In the genomic region with DNA sequence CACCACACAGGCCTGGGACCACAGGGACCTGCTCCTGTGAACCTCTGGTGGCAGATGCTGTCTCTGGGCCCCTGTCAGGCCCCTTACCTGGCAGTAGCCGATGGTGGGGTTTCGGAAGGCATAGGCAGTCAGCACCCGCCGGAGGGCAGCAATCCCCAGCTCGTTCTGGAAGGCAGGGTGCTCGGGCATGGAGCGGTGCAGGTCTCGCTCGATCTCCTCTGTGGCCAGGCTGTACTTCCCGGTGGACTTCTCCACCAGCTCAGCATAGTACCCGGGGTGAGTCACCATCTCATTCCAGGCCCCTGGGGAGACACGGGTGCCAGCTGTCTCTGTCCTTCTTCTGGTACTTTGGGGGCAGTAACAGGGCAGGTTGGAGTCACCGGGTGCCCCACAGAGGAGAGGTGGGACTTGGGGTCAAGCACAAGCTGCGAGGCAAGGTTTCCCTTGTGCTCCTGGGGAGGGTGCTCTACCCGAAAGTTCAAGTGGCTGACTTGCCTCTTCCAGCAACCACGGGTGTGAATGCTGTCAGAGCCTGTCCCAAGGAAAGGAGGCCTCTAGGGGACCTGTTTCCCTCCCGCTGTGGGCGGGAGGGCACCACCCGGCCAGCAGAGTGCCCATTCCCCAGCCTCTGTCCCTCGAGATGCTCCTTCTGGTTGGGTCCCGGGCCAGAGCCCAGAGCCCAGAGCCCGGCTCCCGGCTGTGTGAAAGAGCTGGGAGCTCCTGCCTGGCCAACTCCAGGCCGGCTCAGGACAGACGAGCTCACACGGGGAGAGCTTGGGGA, we compare ENCODE assay signal across 30 cellular contexts. TPM values are rescaled to one million over a fixed set of nuclear protein-coding genes. Genes with fewer than 3 reads are reported as not detected.
DNase-seq lines count a peak whose midpoint lies in the region; ATAC-seq, FAIRE-seq and TF ChIP-seq lines count a peak whose summit lies in the region.
"Had no signal": no experiment of that assay in that cellular context is flagged by ENCODE, and none has a peak within 500 bp of the region (broad histone marks: within the 10 kb centered on the region; RNA-seq: fewer than 3 reads in every experiment).

No MANE protein-coding gene starts in this region.

- ATAC-seq in Panc1 (peak; percentile 40; the same call in 1 of the 2 replicates), T-cell (replicated peaks in 1 of 4) (no peak), HG03196 (IDR thresholded peaks at IDR 0.05; ENCODE audit: unreplicated experiment) (no peak)
- ATAC-seq: activated naive CD4-positive, alpha-beta T cell treated with anti-CD3 and anti-CD28 coated beads, Interleukin-2, amount 50 U/mL, for 72 hours; effector memory CD8-positive, alpha-beta T cell; natural killer cell; PC-3; stimulated activated naive CD8-positive, alpha-beta T cell treated with anti-CD3 and anti-CD28 coated beads, Interleukin-15, amount 100 ng/mL, for 72 hours had no signal

- peaks cover 5% of the 10 kb centered on the region for H3K36me3 ChIP-seq in Panc1 (ENCODE audit: control insufficient read depth, insufficient read depth, low read length)
- H3K36me3 ChIP-seq in skeletal muscle satellite cell (ENCODE audit: insufficient read depth, low read length) = peaks cover 59% of the 10 kb centered on the region

- POLR2A ChIA-PET in Panc1 (lab: Charles Lee) (no interaction called here), T-cell (lab: Charles Lee) (no interaction called here)

- H3K27me3 ChIP-seq in Panc1 (ENCODE audit: control insufficient read depth, insufficient read depth, low read length) (no peaks in the 10 kb centered on the region), skeletal muscle satellite cell (ENCODE audit: control insufficient read depth, insufficient read depth, low read length) (no peaks in the 10 kb centered on the region)
- H3K27me3 ChIP-seq: cardiac muscle cell, hepatocyte had no signal

- no peak overlapping the region for H3K27ac ChIP-seq in Panc1 (ENCODE audit: low read length)
- H3K27ac ChIP-seq: C4-2B, cardiac muscle cell, hepatocyte, skin epidermis had no signal

- no peak overlapping the region for H3K27ac Mint-ChIP-seq in T-cell
- H3K27ac Mint-ChIP-seq: activated naive CD4-positive, alpha-beta T cell treated with anti-CD3 and anti-CD28 coated beads, Interleukin-2, amount 50 U/mL, for 72 hours; effector memory CD8-positive, alpha-beta T cell; natural killer cell; stimulated activated naive CD8-positive, alpha-beta T cell treated with anti-CD3 and anti-CD28 coated beads, Interleukin-15, amount 100 ng/mL, for 72 hours had no signal

- intact Hi-C loops in Panc1 (cut with micrococcal nuclease; ENCODE audit: unreplicated experiment) = no loop called here

- no peaks in the 10 kb centered on the region for H3K27me3 Mint-ChIP-seq in T-cell
- H3K27me3 Mint-ChIP-seq: effector memory CD8-positive, alpha-beta T cell; stimulated activated naive CD8-positive, alpha-beta T cell treated with anti-CD3 and anti-CD28 coated beads, Interleukin-15, amount 100 ng/mL, for 72 hours had no signal

- H3K4me2 ChIP-seq in skeletal muscle satellite cell (ENCODE audit: low read length) = peak overlapping the region; percentile 3
- H3K4me2 ChIP-seq: hepatocyte had no signal

- H3K4me3 Mint-ChIP-seq in T-cell = no peak overlapping the region
- H3K4me3 Mint-ChIP-seq: effector memory CD8-positive, alpha-beta T cell; natural killer cell; stimulated activated naive CD8-positive, alpha-beta T cell treated with anti-CD3 and anti-CD28 coated beads, Interleukin-15, amount 100 ng/mL, for 72 hours had no signal

- no peak for FAIRE-seq in D721Med (lab: Jason Lieb, UNC)
- FAIRE-seq: GM12891 had no signal

- peaks cover 29% of the 10 kb centered on the region for H3K36me3 Mint-ChIP-seq in T-cell

- DNase-seq in D721Med (ENCODE audit: insufficient read length, low spot score) = peak; percentile 19
- no peak for DNase-seq in Panc1 (ENCODE audit: low read depth, low spot score)
- peak; percentile 12 for DNase-seq in fibroblast of mammary gland (ENCODE audit: low read depth)
- DNase-seq in T-cell = no peak
- no peak for DNase-seq in SIG-M5 (lab: John Stamatoyannopoulos, UW)
- DNase-seq: activated CD4-positive, alpha-beta T cell treated with anti-CD3 and anti-CD28 coated beads, Interleukin-2, amount 50 U/mL, for 48 hours; Calu3; cortex of kidney; DND-41; effector memory CD8-positive, alpha-beta T cell; foreskin melanocyte; mesendoderm; natural killer cell; NCI-H146; NCI-H2171 treated with DMSO at 0.1 percent for 48 hours; NCI-H524; NK-92 treated with Interleukin-12 subunit alpha and Interleukin-12 subunit beta, amount 100 ng/mL, for 24 hours; occipital lobe; PC-3; stimulated activated CD4-positive, alpha-beta T cell treated with anti-CD3 and anti-CD28 coated beads, Interleukin-1b, Interleukin-23, amount 100 ng/mL, for 48 hours; stimulated activated CD8-positive, alpha-beta memory T cell treated with anti-CD3 and anti-CD28 coated beads, Interleukin-4, amount 100 ng/mL, for 48 hours; stimulated activated naive CD8-positive, alpha-beta T cell treated with anti-CD3 and anti-CD28 coated beads, Interleukin-15, amount 100 ng/mL, for 72 hours had no signal

- in situ Hi-C loops in Panc1 (cut with HindIII; ENCODE audit: low pct_unique_long_range_greater_than_20kb, low sequenced_read_pairs) = no loop called here

- H3K4me1 ChIP-seq in Panc1 (ENCODE audit: control insufficient read depth, insufficient read depth, low read length) (no peaks in the 10 kb centered on the region), skeletal muscle satellite cell (ENCODE audit: control insufficient read depth, insufficient read depth, low read length) (peaks cover 13% of the 10 kb centered on the region)

- H3K4me3 ChIP-seq in Panc1 (ENCODE audit: low read depth in 2 of 2, low read length in 2 of 2) (no peak overlapping the region), fibroblast of mammary gland (ENCODE audit: control insufficient read depth, low read depth, low read length) (no peak overlapping the region), skeletal muscle satellite cell (ENCODE audit: low read length) (no peak overlapping the region)
- H3K4me3 ChIP-seq: cardiac muscle cell, hepatocyte, skin epidermis had no signal

- BruUV-seq in Panc1 (replicated peaks; lab: Mats Ljungman, UMichigan) = no TSS peak

- H3K9me3 ChIP-seq in Panc1 (ENCODE audit: control insufficient read depth, insufficient read depth, low read depth, low read length) = peaks cover 6% of the 10 kb centered on the region; the same call in 1 of the 2 replicates
- H3K9me3 ChIP-seq in skeletal muscle satellite cell (replicated peaks; ENCODE audit: low read length) = peaks cover 3% of the 10 kb centered on the region

- H3K4me1 Mint-ChIP-seq in T-cell = no peaks in the 10 kb centered on the region
- H3K4me1 Mint-ChIP-seq: stimulated activated naive CD8-positive, alpha-beta T cell treated with anti-CD3 and anti-CD28 coated beads, Interleukin-15, amount 100 ng/mL, for 72 hours had no signal

- TF ChIP-seq CTCF in D721Med (IDR thresholded peaks at IDR 0.05; ENCODE audit: insufficient read depth, missing control alignments) (no peak), Panc1 (IDR thresholded peaks at IDR 0.05) (no peak), fibroblast of mammary gland (conservative IDR thresholded peaks at IDR 0.05; ENCODE audit: control insufficient read depth, insufficient read depth, low read depth, low read length) (no peak)

- no peak overlapping the region for H3K9ac ChIP-seq in skeletal muscle satellite cell (ENCODE audit: low read depth, low read length)

- CTCF ChIA-PET in Panc1 (lab: Charles Lee) (no interaction called here), T-cell (lab: Charles Lee) (no interaction called here)

- H3K9me3 Mint-ChIP-seq in T-cell = peaks cover 0 to 3% (median 2%) of the 10 kb centered on the region in 3 donors

RNA-seq across cellular contexts. Expression of a gene that starts 19.8 kb away (rescaled TPM):
- total RNA-seq in Panc1 (2021; ENCODE audit: unreplicated experiment) = 33.0 TPM
- polyA plus RNA-seq in Panc1 (2012; ENCODE audit: insufficient read length) = 21.9 TPM
- total RNA-seq in skeletal muscle satellite cell (2012; rRNA removed) = 9.1 and 11.1 TPM in 2 replicates
- total RNA-seq in T-cell = 100 to 1,000 TPM in 3 of 5 donors, 10 to 100 TPM in 2; 54.1 to 119 (median 112) TPM

RNA-seq across cellular contexts. Expression of a gene that starts 29.3 kb away (rescaled TPM):
- total RNA-seq in Panc1 (2021; ENCODE audit: unreplicated experiment) (131 TPM), T-cell (100 to 1,000 TPM in 2 of 5 donors, 10 to 100 TPM in 3; 65.9 to 125 (median 96.2) TPM)
- 192 TPM for polyA plus RNA-seq in Panc1 (2012; ENCODE audit: insufficient read length)
- total RNA-seq in skeletal muscle satellite cell (2012; rRNA removed) = 64.6 and 99.6 TPM in 2 replicates

RNA-seq across cellular contexts. Expression of a gene that starts 57.7 kb away (rescaled TPM):
- total RNA-seq in Panc1 (2021; ENCODE audit: unreplicated experiment) (985 TPM), T-cell (100 to 1,000 TPM; 220 to 327 (median 280) TPM)
- polyA plus RNA-seq in Panc1 (2012; ENCODE audit: insufficient read length) = 958 TPM
- 416 and 1,062 TPM in 2 replicates for total RNA-seq in skeletal muscle satellite cell (2012; rRNA removed)

Comparison
In these comparisons a context has a peak if more than half of its experiments do, and no peak if none do; other contexts are left out.
1. DNase-seq: peak in D721Med (single experiment) and fibroblast of mammary gland (single experiment); none in Panc1 (single experiment), T-cell (0 of 34) and SIG-M5 (single experiment).